ENCODE assay signal across 17 cellular contexts in the genomic region with DNA sequence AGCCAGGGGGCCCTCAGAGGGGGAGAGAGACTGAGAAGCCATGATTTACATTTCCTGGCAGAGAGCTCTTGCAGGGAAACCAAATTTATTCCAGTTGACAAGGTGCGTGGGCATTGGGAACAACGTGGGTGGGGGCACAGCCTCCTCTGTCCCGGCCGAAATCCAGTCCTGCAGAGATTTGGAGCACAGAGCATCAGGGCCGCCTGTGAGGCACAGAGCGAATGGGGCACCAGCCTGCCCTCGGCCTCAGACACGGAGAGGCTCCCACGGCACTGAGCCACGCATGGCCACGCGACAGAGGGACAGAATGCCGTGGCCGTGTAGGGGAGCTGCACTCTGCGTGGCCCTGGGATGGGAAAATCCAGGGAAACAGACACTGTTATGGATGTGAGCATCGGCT. TPM values are rescaled to one million over a fixed set of nuclear protein-coding genes. Genes with fewer than 3 reads are reported as not detected.
DNase-seq lines count a peak whose midpoint lies in the region; ATAC-seq, FAIRE-seq and TF ChIP-seq lines count a peak whose summit lies in the region.
"Had no signal": no experiment of that assay in that cellular context is flagged by ENCODE, and none has a peak within 500 bp of the region (broad histone marks: within the 10 kb centered on the region; RNA-seq: fewer than 3 reads in every experiment).

No MANE protein-coding gene starts in this region.

- TF ChIP-seq CTCF in right atrium auricular region (IDR thresholded peaks at IDR 0.05) (no peak), pancreas (IDR thresholded peaks at IDR 0.05) (no peak), transverse colon (IDR thresholded peaks at IDR 0.05) (no peak)

- H3K4me1 ChIP-seq in right atrium auricular region (no peaks in the 10 kb centered on the region), pancreas (peaks cover 10 to 14% (median 11%) of the 10 kb centered on the region in 3 donors), transverse colon (peaks cover 0 to 56% (median 26%) of the 10 kb centered on the region in 4 donors)
- H3K4me1 ChIP-seq: HAP-1 had no signal

- H3K9me3 ChIP-seq in right atrium auricular region = no peaks in the 10 kb centered on the region
- no peaks in the 10 kb centered on the region for H3K9me3 ChIP-seq in pancreas
- no peaks in the 10 kb centered on the region for H3K9me3 ChIP-seq in transverse colon
- H3K9me3 ChIP-seq: BLaER1 treated with 17β-estradiol and CSF1 and Interleukin-3, amounts not matched to agents 10 nM and 100 nM; HAP-1 had no signal

- no peak for TF ChIP-seq EP300 in transverse colon (IDR thresholded peaks at IDR 0.05; ENCODE audit: low read depth)

- FAIRE-seq in pancreas (lab: Jason Lieb, UNC) = no peak

- WGBS in pancreas, 2 donors = 66 to 69% methylated on average over 16 of the region's 16 CpGs
- 28% methylated on average over 12 of the region's 16 CpGs; no CpG with 5 or more reads in 1 of the 2 donors for WGBS in transverse colon (ENCODE audit: low coverage in 1 of 2), 2 donors

- no peak overlapping the region for H3K4me3 ChIP-seq in right atrium auricular region
- H3K4me3 ChIP-seq in pancreas = peak overlapping the region in 3 of 4 donors; percentile 4 to 37 (median 30)
- peak overlapping the region in 3 of 4 donors; percentile 37 to 46 (median 43) for H3K4me3 ChIP-seq in transverse colon
- H3K4me3 ChIP-seq: BLaER1 treated with 17β-estradiol and CSF1 and Interleukin-3, amounts not matched to agents 10 nM and 100 nM; HAP-1 had no signal

- in situ Hi-C loops in transverse colon (cut with MboI; ENCODE audit: low pct_ligation_motif_present in 1 of 4, low pct_unique_long_range_greater_than_20kb in 1 of 4, low sequenced_read_pairs in 3 of 4) = no loop called here

- H3K27me3 ChIP-seq in right atrium auricular region = no peaks in the 10 kb centered on the region
- H3K27me3 ChIP-seq in pancreas = no peaks in the 10 kb centered on the region
- no peaks in the 10 kb centered on the region for H3K27me3 ChIP-seq in transverse colon

- no peak overlapping the region for H3K27ac ChIP-seq in right atrium auricular region
- H3K27ac ChIP-seq in pancreas = peak overlapping the region; percentile 69 to 85 (median 79)
- peak overlapping the region; percentile 88 to 93 (median 92) for H3K27ac ChIP-seq in transverse colon
- H3K27ac ChIP-seq: 22Rv1; BLaER1 treated with 17β-estradiol and CSF1 and Interleukin-3, amounts not matched to agents 10 nM and 100 nM had no signal

- H3K36me3 ChIP-seq in right atrium auricular region (no peaks in the 10 kb centered on the region), pancreas (no peaks in the 10 kb centered on the region), transverse colon (no peaks in the 10 kb centered on the region)
- H3K36me3 ChIP-seq: BLaER1 treated with 17β-estradiol and CSF1 and Interleukin-3, amounts not matched to agents 10 nM and 100 nM; HAP-1 had no signal

- peak; percentile 37 for DNase-seq in Right ventricle myocardium inferior (ENCODE audit: missing footprints)
- no peak for DNase-seq in right atrium auricular region (ENCODE audit: low spot score)
- DNase-seq in kidney tubule cell (ENCODE audit: low spot score) = peak; percentile 24
- DNase-seq in pancreas = peak in 2 of 6 donors; percentile 23 to 46
- no peak for DNase-seq in transverse colon
- DNase-seq in COLO668 (lab: John Stamatoyannopoulos, UW; ENCODE audit: unreplicated experiment) = no peak
- DNase-seq: EL, NCI-H1417, NCI-H2029 treated with DMSO at 0.1 percent for 48 hours, NCI-H510A treated with DMSO at 0.1 percent for 48 hours had no signal

- intact Hi-C loops in Right ventricle myocardium inferior (cut with DNase I) = no loop called here
- intact Hi-C loops in pancreas (cut with DNase I) = loop anchor here in 2 of 3 donors (10.0 kb wide), 2 partner anchors 115 to 165 kb away; partner anchors contain the start of gene C1QTNF12 (in 1 of the 2)
- intact Hi-C loops in transverse colon (cut with DNase I; ENCODE audit: low total_unique reads) = no loop called here

- no peak for TF ChIP-seq POLR2A in transverse colon (IDR thresholded peaks at IDR 0.05)

- ATAC-seq in Right ventricle myocardium inferior = no peak
- ATAC-seq in pancreas = no peak
- no peak for ATAC-seq in GM18861 (IDR thresholded peaks at IDR 0.05; ENCODE audit: unreplicated experiment)
- no peak for ATAC-seq in GM21381 (IDR thresholded peaks at IDR 0.05; ENCODE audit: unreplicated experiment)
- ATAC-seq: Panc1 had no signal

RNA-seq across cellular contexts. Expression of gene C1orf159, which starts 13.4 kb away (rescaled TPM):
- 2.9 TPM for total RNA-seq in Right ventricle myocardium inferior
- 1 to 10 TPM; 4.4 to 4.6 TPM for total RNA-seq in right atrium auricular region
- 1 to 10 TPM; 3.0 to 6.7 (median 4.0) TPM for total RNA-seq in pancreas
- 10 to 100 TPM; 20.9 to 30.7 TPM for polyA plus RNA-seq in pancreas
- total RNA-seq in transverse colon = 100 to 1,000 TPM in 1 of 4 donors, 10 to 100 TPM in 3; 23.6 to 108 (median 47.3) TPM

RNA-seq across cellular contexts. Expression of gene TTLL10, which starts 44.4 kb away (rescaled TPM):
- 0.24 TPM for total RNA-seq in Right ventricle myocardium inferior
- not detected for total RNA-seq in right atrium auricular region
- total RNA-seq in pancreas = under 1 TPM in 5 of 6 donors, not detected in 1; 0.20 to 0.51 (median 0.38) TPM
- polyA plus RNA-seq in pancreas = 1 to 10 TPM; 1.0 to 1.6 TPM
- total RNA-seq in transverse colon = under 1 TPM in 2 of 4 donors, not detected in 2; 0.40 to 0.48 TPM
- total RNA-seq: LHCN-M2 had no signal

RNA-seq across cellular contexts. Expression of gene RNF223, which starts 55.2 kb away (rescaled TPM):
- total RNA-seq in Right ventricle myocardium inferior (not detected), right atrium auricular region (not detected), pancreas (under 1 TPM in 4 of 6 donors, not detected in 2; 0.12 to 0.37 (median 0.16) TPM), transverse colon (1 to 10 TPM; 3.0 to 7.5 (median 5.0) TPM)
- under 1 TPM; 0.05 to 0.34 TPM for polyA plus RNA-seq in pancreas
- total RNA-seq: LHCN-M2 had no signal

Comparison
In these comparisons a context has a peak if more than half of its experiments do, and no peak if none do; other contexts are left out.
1. DNase-seq: peak in Right ventricle myocardium inferior (single experiment) and kidney tubule cell (single experiment); none in right atrium auricular region (single experiment), transverse colon (single experiment) and COLO668 (single experiment).
2. H3K27ac ChIP-seq: peak in pancreas (4 of 4) and transverse colon (4 of 4); none in right atrium auricular region (0 of 2).
3. H3K4me3 ChIP-seq: peak in pancreas (3 of 4) and transverse colon (3 of 4); none in right atrium auricular region (0 of 2).
4. intact Hi-C loops: an anchor here in pancreas (10.0 kb wide); none called in Right ventricle myocardium inferior and transverse colon.